11 cellular contexts compared by ENCODE assay signal in the genomic region with DNA sequence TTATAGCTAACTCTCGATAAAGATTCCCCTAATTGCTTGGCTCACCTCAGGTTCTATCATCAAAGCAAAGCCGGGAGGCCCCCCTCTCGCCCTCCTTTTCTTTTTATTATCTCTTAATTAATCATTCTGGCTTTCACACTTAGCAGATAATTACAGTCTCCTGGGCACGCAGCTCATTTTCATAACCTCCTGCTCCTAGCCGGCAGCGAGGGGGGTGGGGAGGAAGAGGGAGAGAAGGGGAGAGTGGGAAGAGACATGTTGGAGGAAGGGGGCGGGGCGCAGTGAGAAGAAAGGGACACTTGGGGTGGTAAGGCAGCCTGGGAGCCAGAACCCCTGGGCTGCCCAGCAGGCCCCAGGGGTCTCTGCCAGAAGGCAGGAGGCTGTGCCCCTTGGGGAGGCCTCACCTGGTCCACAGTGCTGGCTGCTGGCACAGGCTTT. TPM values are rescaled to one million over a fixed set of nuclear protein-coding genes. Genes with fewer than 3 reads are reported as not detected.
DNase-seq lines count a peak whose midpoint lies in the region; ATAC-seq and TF ChIP-seq lines count a peak whose summit lies in the region.
"Had no signal": no experiment of that assay in that cellular context is flagged by ENCODE, and none has a peak within 500 bp of the region (broad histone marks: within the 10 kb centered on the region; RNA-seq: fewer than 3 reads in every experiment).

No MANE protein-coding gene starts in this region.

- ATAC-seq in HG03108 (IDR thresholded peaks at IDR 0.05; ENCODE audit: unreplicated experiment), result no peak
- ATAC-seq in activated CD4-positive, alpha-beta T cell treated with anti-CD3 and anti-CD28 coated beads for 36 hours, result no peak
- ATAC-seq: stimulated activated effector memory CD8-positive, alpha-beta T cell treated with anti-CD3 and anti-CD28 coated beads, Interleukin-12 subunit alpha, Interleukin-12 subunit beta, amount 100 ng/mL, for 72 hours had no signal

- TF ChIP-seq POLR2A in thyroid gland (IDR thresholded peaks at IDR 0.05), result no peak

- peak overlapping the region; percentile 47 for H3K4me2 ChIP-seq in Karpas-422 (ENCODE audit: low read depth, low read length, poor library complexity, severe bottlenecking)

- H4K20me1 ChIP-seq in Karpas-422 (ENCODE audit: insufficient read depth, low read depth, low read length), result no peaks in the 10 kb centered on the region

- H3K9me2 ChIP-seq in Karpas-422 (replicated peaks; ENCODE audit: insufficient read depth, low read length), result no peaks in the 10 kb centered on the region

- H3K9me3 ChIP-seq in Karpas-422 (ENCODE audit: low read length), result no peaks in the 10 kb centered on the region
- no peaks in the 10 kb centered on the region for H3K9me3 ChIP-seq in colonic mucosa
- no peaks in the 10 kb centered on the region for H3K9me3 ChIP-seq in mesodermal cell (ENCODE audit: control insufficient read depth, low read length)
- H3K9me3 ChIP-seq in thyroid gland, result no peaks in the 10 kb centered on the region

- H3K79me2 ChIP-seq in Karpas-422 (ENCODE audit: low read length), result no peaks in the 10 kb centered on the region

- H3K9ac ChIP-seq in Karpas-422 (ENCODE audit: low read length) (no peak overlapping the region), colonic mucosa (ENCODE audit: low read depth in 2 of 2, low read length in 2 of 2) (peak overlapping the region in 1 of 2 donors; percentile 19)

- no peak overlapping the region for H3K27ac Mint-ChIP-seq in activated CD4-positive, alpha-beta T cell treated with anti-CD3 and anti-CD28 coated beads for 36 hours
- H3K27ac Mint-ChIP-seq: stimulated activated effector memory CD8-positive, alpha-beta T cell treated with anti-CD3 and anti-CD28 coated beads, Interleukin-12 subunit alpha, Interleukin-12 subunit beta, amount 100 ng/mL, for 72 hours had no signal

- H3K27me3 ChIP-seq in Karpas-422 (ENCODE audit: low read length) (no peaks in the 10 kb centered on the region), colonic mucosa (no peaks in the 10 kb centered on the region), thyroid gland (no peaks in the 10 kb centered on the region)

- 41 to 64% methylated on average over 3 to 4 of the region's 8 CpGs for WGBS in mesodermal cell (ENCODE audit: insufficient coverage in 2 of 2), 2 experiments
- WGBS in thyroid gland, 2 donors, result 52 to 62% methylated on average over 8 of the region's 8 CpGs

- H3K4me3 ChIP-seq in Karpas-422 (ENCODE audit: low read length) (no peak overlapping the region), colonic mucosa (no peak overlapping the region), mesodermal cell (ENCODE audit: extremely low read depth, insufficient read depth, low read length, poor library complexity, severe bottlenecking) (no peak overlapping the region), thyroid gland (replicated peaks in 1 of 3) (no peak overlapping the region)

- H2AFZ ChIP-seq in Karpas-422 (ENCODE audit: low read length), result no peak overlapping the region

- H3K36me3 ChIP-seq in Karpas-422 (ENCODE audit: insufficient read depth, low read length) (no peaks in the 10 kb centered on the region), colonic mucosa (no peaks in the 10 kb centered on the region), mesodermal cell (ENCODE audit: control insufficient read depth, insufficient read depth, low read length) (peaks cover 29% of the 10 kb centered on the region), thyroid gland (no peaks in the 10 kb centered on the region)

- H3K27ac ChIP-seq in Karpas-422 (ENCODE audit: low read length) (no peak overlapping the region), colonic mucosa (peak overlapping the region; percentile 66), mesodermal cell (ENCODE audit: low read depth, low read length, severe bottlenecking) (peak overlapping the region; percentile 100), thyroid gland (peak overlapping the region in 2 of 3 donors; percentile 91 to 94)

- intact Hi-C loops in colonic mucosa (cut with DNase I) (no loop called here), thyroid gland (cut with DNase I) (no loop called here)
- intact Hi-C loops in activated CD4-positive, alpha-beta T cell treated with anti-CD3 and anti-CD28 coated beads for 36 hours (cut with DNase I, micrococcal nuclease), result no loop called here

- H3K27me3 Mint-ChIP-seq in activated CD4-positive, alpha-beta T cell treated with anti-CD3 and anti-CD28 coated beads for 36 hours, result peaks cover 6% of the 10 kb centered on the region

- H3K4me1 Mint-ChIP-seq in activated CD4-positive, alpha-beta T cell treated with anti-CD3 and anti-CD28 coated beads for 36 hours, result no peaks in the 10 kb centered on the region
- H3K4me1 Mint-ChIP-seq: stimulated activated effector memory CD8-positive, alpha-beta T cell treated with anti-CD3 and anti-CD28 coated beads, Interleukin-12 subunit alpha, Interleukin-12 subunit beta, amount 100 ng/mL, for 72 hours had no signal

- POLR2A ChIA-PET in activated CD4-positive, alpha-beta T cell treated with anti-CD3 and anti-CD28 coated beads for 36 hours (lab: Charles Lee), result no interaction called here

- H3K9me3 Mint-ChIP-seq in activated CD4-positive, alpha-beta T cell treated with anti-CD3 and anti-CD28 coated beads for 36 hours (ENCODE audit: low read depth), result no peaks in the 10 kb centered on the region
- H3K9me3 Mint-ChIP-seq: stimulated activated effector memory CD8-positive, alpha-beta T cell treated with anti-CD3 and anti-CD28 coated beads, Interleukin-12 subunit alpha, Interleukin-12 subunit beta, amount 100 ng/mL, for 72 hours had no signal

- CTCF ChIA-PET in activated CD4-positive, alpha-beta T cell treated with anti-CD3 and anti-CD28 coated beads for 36 hours (lab: Charles Lee), result interaction anchor here (0.8 kb wide), 1 partner anchor 16 kb away, joined by 3 read pairs; no protein-coding TSS in a partner anchor

- no peak overlapping the region for H3K4me3 Mint-ChIP-seq in activated CD4-positive, alpha-beta T cell treated with anti-CD3 and anti-CD28 coated beads for 36 hours
- H3K4me3 Mint-ChIP-seq: stimulated activated effector memory CD8-positive, alpha-beta T cell treated with anti-CD3 and anti-CD28 coated beads, Interleukin-12 subunit alpha, Interleukin-12 subunit beta, amount 100 ng/mL, for 72 hours had no signal

- peaks cover 24% of the 10 kb centered on the region for H3K4me1 ChIP-seq in Karpas-422 (ENCODE audit: low read length)
- no peaks in the 10 kb centered on the region for H3K4me1 ChIP-seq in colonic mucosa
- H3K4me1 ChIP-seq in mesodermal cell (ENCODE audit: control insufficient read depth, insufficient read depth, low read length, poor library complexity, severe bottlenecking), result peaks cover 86% of the 10 kb centered on the region
- H3K4me1 ChIP-seq in thyroid gland, result peaks cover 47 to 75% of the 10 kb centered on the region in 2 donors

- TF ChIP-seq CTCF in colonic mucosa (IDR thresholded peaks at IDR 0.05) (no peak), thyroid gland (IDR thresholded peaks at IDR 0.05) (no peak)

- H3K36me3 Mint-ChIP-seq in activated CD4-positive, alpha-beta T cell treated with anti-CD3 and anti-CD28 coated beads for 36 hours (ENCODE audit: low read depth), result no peaks in the 10 kb centered on the region
- H3K36me3 Mint-ChIP-seq: stimulated activated effector memory CD8-positive, alpha-beta T cell treated with anti-CD3 and anti-CD28 coated beads, Interleukin-12 subunit alpha, Interleukin-12 subunit beta, amount 100 ng/mL, for 72 hours had no signal

- DNase-seq in Karpas-422 (no peak), colonic mucosa (no peak), thyroid gland (no peak), epidermal melanocyte (ENCODE audit: insufficient read length, low spot score) (no peak), SKM-1 (lab: John Stamatoyannopoulos, UW; ENCODE audit: unreplicated experiment) (no peak)
- DNase-seq in activated CD4-positive, alpha-beta T cell treated with anti-CD3 and anti-CD28 coated beads for 36 hours, result no peak
- DNase-seq: foreskin melanocyte, NCI-H1092 treated with DMSO at 0.1 percent for 48 hours had no signal

RNA-seq across cellular contexts. Expression of gene KIRREL1, which starts 14.5 kb away (rescaled TPM):
- total RNA-seq in Karpas-422 (2014; rRNA removed; shearing (Covaris generic); ENCODE audit: low replicate concordance), result not detected in 2 replicates
- 10 to 100 TPM in 1 of 2 donors, 1 to 10 TPM in 1; 5.8 to 12.8 TPM for total RNA-seq in colonic mucosa
- 72.5 TPM for polyA plus RNA-seq in mesodermal cell (2013, experiment 1 of 2)
- 57.5 TPM for polyA plus RNA-seq in mesodermal cell (2013, experiment 2 of 2)
- total RNA-seq in thyroid gland, result 10 to 100 TPM; 22.7 to 27.5 (median 24.1) TPM
- under 1 TPM; 0.21 to 0.25 TPM for total RNA-seq in activated CD4-positive, alpha-beta T cell treated with anti-CD3 and anti-CD28 coated beads for 36 hours
